Comparison of ENCODE assay signal across 21 cellular contexts in the genomic region with DNA sequence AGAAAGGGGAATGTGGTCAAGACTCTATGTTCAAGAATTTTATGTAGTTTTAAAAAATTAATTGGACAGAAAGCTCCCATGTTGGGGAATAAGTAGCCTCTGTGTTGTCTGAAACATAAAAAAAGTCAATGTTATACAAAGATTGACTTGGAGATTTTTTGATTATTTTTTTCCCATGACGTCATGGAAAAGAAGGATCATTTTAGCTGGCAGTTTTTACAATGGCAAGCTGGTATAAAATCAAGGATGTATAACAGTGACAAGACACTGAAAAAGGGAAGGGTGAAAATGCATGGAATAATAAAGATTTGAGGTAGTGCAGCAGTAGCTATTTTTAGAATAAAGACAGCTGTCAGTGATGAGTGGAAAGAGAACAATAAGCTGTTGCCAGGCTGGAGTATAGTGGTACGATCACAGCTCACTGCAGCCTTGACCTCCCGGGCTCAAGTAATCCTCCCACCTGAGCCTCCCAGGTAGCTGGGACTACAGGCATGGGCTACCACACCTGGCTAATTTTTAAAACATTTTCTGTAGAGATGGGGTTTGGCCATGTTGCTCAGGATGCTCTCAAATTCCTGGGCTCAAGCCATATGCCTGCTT. TPM values are rescaled to one million over a fixed set of nuclear protein-coding genes. Genes with fewer than 3 reads are reported as not detected.
DNase-seq lines count a peak whose midpoint lies in the region; ATAC-seq and TF ChIP-seq lines count a peak whose summit lies in the region.
"Had no signal": no experiment of that assay in that cellular context is flagged by ENCODE, and none has a peak within 500 bp of the region (broad histone marks: within the 10 kb centered on the region; RNA-seq: fewer than 3 reads in every experiment).

No MANE protein-coding gene starts in this region.

- peak overlapping the region in 2 of 4 donors; percentile 32 to 36 for H3K4me3 Mint-ChIP-seq in CD4-positive, CD25-positive, alpha-beta regulatory T cell
- H3K4me3 Mint-ChIP-seq in WTC11: no peak overlapping the region

- H3K27me3 Mint-ChIP-seq in CD4-positive, CD25-positive, alpha-beta regulatory T cell: no peaks in the 10 kb centered on the region
- H3K27me3 Mint-ChIP-seq in WTC11 (ENCODE audit: low read depth): no peaks in the 10 kb centered on the region

- ATAC-seq in CD4-positive, CD25-positive, alpha-beta regulatory T cell (ENCODE audit: low read depth in 2 of 2): no peak
- peak; percentile 28; the same call in 1 of the 2 replicates for ATAC-seq in WTC11
- ATAC-seq: left ventricle myocardium superior, right cardiac atrium, SK-N-SH treated with all-trans-retinoic acid at 6 μM for 48 hours had no signal

- TF ChIP-seq CTCF in WTC11 (IDR thresholded peaks at IDR 0.05) (no peak), dorsolateral prefrontal cortex (IDR thresholded peaks at IDR 0.05 in 54 of 56, conservative IDR thresholded peaks at IDR 0.05 in 2 of 56; ENCODE audit: low read depth in 1 of 56, partially characterized antibody in 56 of 56) (no peak)

- POLR2A ChIA-PET in WTC11 (lab: Charles Lee): no interaction called here

- H3K4me1 Mint-ChIP-seq in CD4-positive, CD25-positive, alpha-beta regulatory T cell: peaks cover 39 to 79% (median 45%) of the 10 kb centered on the region in 4 donors
- peaks cover 35% of the 10 kb centered on the region for H3K4me1 Mint-ChIP-seq in WTC11

- peaks cover 20% of the 10 kb centered on the region for H3K4me1 ChIP-seq in CD4-positive, CD25-positive, alpha-beta regulatory T cell (ENCODE audit: control insufficient read depth, insufficient read depth, low read length, poor library complexity, severe bottlenecking)

- peaks cover 5% of the 10 kb centered on the region for H3K36me3 ChIP-seq in CD4-positive, CD25-positive, alpha-beta regulatory T cell (ENCODE audit: control insufficient read depth, insufficient read depth, low read length)
- H3K36me3 ChIP-seq: ovary, tibial artery had no signal

- H3K9me3 ChIP-seq in CD4-positive, CD25-positive, alpha-beta regulatory T cell (ENCODE audit: control insufficient read depth in 2 of 2, low read length in 2 of 2): no peaks in the 10 kb centered on the region
- H3K9me3 ChIP-seq: ovary, tibial artery had no signal

- intact Hi-C loops in dorsolateral prefrontal cortex (cut with DNase I): no loop called here

- peaks cover 3% of the 10 kb centered on the region for H3K36me3 Mint-ChIP-seq in CD4-positive, CD25-positive, alpha-beta regulatory T cell
- no peaks in the 10 kb centered on the region for H3K36me3 Mint-ChIP-seq in WTC11

- no peaks in the 10 kb centered on the region for H3K27me3 ChIP-seq in CD4-positive, CD25-positive, alpha-beta regulatory T cell (ENCODE audit: control insufficient read depth, insufficient read depth, low read length)
- no peaks in the 10 kb centered on the region for H3K27me3 ChIP-seq in dorsolateral prefrontal cortex
- H3K27me3 ChIP-seq: ovary, tibial artery had no signal

- no peak for DNase-seq in CD4-positive, CD25-positive, alpha-beta regulatory T cell
- peak; percentile 14 for DNase-seq in COLO829 (ENCODE audit: low spot score)
- no peak for DNase-seq in WTC11 (ENCODE audit: low spot score)
- peak; percentile 14 to 76 for DNase-seq in lung microvascular endothelial cell (ENCODE audit: low read depth in 2 of 2)
- no peak for DNase-seq in dorsolateral prefrontal cortex
- DNase-seq in middle frontal gyrus (ENCODE audit: extremely low spot score, low spot score): no peak
- DNase-seq in KG1 (lab: John Stamatoyannopoulos, UW): no peak
- DNase-seq: activated CD4-positive, alpha-beta T cell treated with anti-CD3 and anti-CD28 coated beads for 1 hour; activated gamma-delta T cell treated with Interleukin-2 at 50 U/mL for 16 hours; AML-193; aorta; cerebellar nuclear complex; left ventricle myocardium superior; NCI-H1417; NCI-H226; ovary; right cardiac atrium; T1000; tibial artery had no signal

- H3K27ac Mint-ChIP-seq in CD4-positive, CD25-positive, alpha-beta regulatory T cell: peak overlapping the region; percentile 68 to 98 (median 92)
- no peak overlapping the region for H3K27ac Mint-ChIP-seq in WTC11

- H3K9me3 Mint-ChIP-seq in CD4-positive, CD25-positive, alpha-beta regulatory T cell: no peaks in the 10 kb centered on the region
- no peaks in the 10 kb centered on the region for H3K9me3 Mint-ChIP-seq in WTC11

- CTCF ChIA-PET in WTC11 (lab: Charles Lee): interaction anchor here (3.1 kb wide), 1 partner anchor 168 kb away, joined by 9 read pairs; no protein-coding TSS in a partner anchor

- peak overlapping the region; percentile 34 for H3K27ac ChIP-seq in CD4-positive, CD25-positive, alpha-beta regulatory T cell (ENCODE audit: insufficient read depth, low read length, poor library complexity, severe bottlenecking)
- peak overlapping the region in 18 of 59 donors; percentile 4 to 64 (median 34) for H3K27ac ChIP-seq in dorsolateral prefrontal cortex
- H3K27ac ChIP-seq: ovary, RWPE1, tibial artery had no signal

- H3K4me3 ChIP-seq in CD4-positive, CD25-positive, alpha-beta regulatory T cell (ENCODE audit: low read depth, low read length): peak overlapping the region; percentile 34
- peak overlapping the region in 29 of 59 donors; percentile 1 to 53 (median 24) for H3K4me3 ChIP-seq in dorsolateral prefrontal cortex
- H3K4me3 ChIP-seq: ovary, tibial artery had no signal

TF ChIP-seq in WTC11, 78 proteins besides CTCF, POLR2A, EP300 and RAD21 (continues in another document):
- TF ChIP-seq NR3C1 (CRISPR knock-in tag; conservative IDR thresholded peaks at IDR 0.05; ENCODE audit: low read depth) (no peak), HMGA2 (CRISPR knock-in tag; IDR thresholded peaks at IDR 0.05) (no peak), ZNF232 (CRISPR knock-in tag; IDR thresholded peaks at IDR 0.05) (no peak), JUN (CRISPR knock-in tag; IDR thresholded peaks at IDR 0.05) (no peak), ZNF138 (CRISPR knock-in tag; conservative IDR thresholded peaks at IDR 0.05) (no peak), ZNF121 (CRISPR knock-in tag; IDR thresholded peaks at IDR 0.05) (no peak), GABPB1 (CRISPR knock-in tag; IDR thresholded peaks at IDR 0.05) (no peak)
- TF ChIP-seq, protein P1, sequence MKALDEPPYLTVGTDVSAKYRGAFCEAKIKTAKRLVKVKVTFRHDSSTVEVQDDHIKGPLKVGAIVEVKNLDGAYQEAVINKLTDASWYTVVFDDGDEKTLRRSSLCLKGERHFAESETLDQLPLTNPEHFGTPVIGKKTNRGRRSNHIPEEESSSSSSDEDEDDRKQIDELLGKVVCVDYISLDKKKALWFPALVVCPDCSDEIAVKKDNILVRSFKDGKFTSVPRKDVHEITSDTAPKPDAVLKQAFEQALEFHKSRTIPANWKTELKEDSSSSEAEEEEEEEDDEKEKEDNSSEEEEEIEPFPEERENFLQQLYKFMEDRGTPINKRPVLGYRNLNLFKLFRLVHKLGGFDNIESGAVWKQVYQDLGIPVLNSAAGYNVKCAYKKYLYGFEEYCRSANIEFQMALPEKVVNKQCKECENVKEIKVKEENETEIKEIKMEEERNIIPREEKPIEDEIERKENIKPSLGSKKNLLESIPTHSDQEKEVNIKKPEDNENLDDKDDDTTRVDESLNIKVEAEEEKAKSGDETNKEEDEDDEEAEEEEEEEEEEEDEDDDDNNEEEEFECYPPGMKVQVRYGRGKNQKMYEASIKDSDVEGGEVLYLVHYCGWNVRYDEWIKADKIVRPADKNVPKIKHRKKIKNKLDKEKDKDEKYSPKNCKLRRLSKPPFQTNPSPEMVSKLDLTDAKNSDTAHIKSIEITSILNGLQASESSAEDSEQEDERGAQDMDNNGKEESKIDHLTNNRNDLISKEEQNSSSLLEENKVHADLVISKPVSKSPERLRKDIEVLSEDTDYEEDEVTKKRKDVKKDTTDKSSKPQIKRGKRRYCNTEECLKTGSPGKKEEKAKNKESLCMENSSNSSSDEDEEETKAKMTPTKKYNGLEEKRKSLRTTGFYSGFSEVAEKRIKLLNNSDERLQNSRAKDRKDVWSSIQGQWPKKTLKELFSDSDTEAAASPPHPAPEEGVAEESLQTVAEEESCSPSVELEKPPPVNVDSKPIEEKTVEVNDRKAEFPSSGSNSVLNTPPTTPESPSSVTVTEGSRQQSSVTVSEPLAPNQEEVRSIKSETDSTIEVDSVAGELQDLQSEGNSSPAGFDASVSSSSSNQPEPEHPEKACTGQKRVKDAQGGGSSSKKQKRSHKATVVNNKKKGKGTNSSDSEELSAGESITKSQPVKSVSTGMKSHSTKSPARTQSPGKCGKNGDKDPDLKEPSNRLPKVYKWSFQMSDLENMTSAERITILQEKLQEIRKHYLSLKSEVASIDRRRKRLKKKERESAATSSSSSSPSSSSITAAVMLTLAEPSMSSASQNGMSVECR (CRISPR knock-in tag; IDR thresholded peaks at IDR 0.05; ENCODE audit: borderline replicate concordance): no peak
- TF ChIP-seq, protein P2, sequence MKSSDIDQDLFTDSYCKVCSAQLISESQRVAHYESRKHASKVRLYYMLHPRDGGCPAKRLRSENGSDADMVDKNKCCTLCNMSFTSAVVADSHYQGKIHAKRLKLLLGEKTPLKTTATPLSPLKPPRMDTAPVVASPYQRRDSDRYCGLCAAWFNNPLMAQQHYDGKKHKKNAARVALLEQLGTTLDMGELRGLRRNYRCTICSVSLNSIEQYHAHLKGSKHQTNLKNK (CRISPR knock-in tag; IDR thresholded peaks at IDR 0.05): no peak
- TF ChIP-seq, protein P3, sequence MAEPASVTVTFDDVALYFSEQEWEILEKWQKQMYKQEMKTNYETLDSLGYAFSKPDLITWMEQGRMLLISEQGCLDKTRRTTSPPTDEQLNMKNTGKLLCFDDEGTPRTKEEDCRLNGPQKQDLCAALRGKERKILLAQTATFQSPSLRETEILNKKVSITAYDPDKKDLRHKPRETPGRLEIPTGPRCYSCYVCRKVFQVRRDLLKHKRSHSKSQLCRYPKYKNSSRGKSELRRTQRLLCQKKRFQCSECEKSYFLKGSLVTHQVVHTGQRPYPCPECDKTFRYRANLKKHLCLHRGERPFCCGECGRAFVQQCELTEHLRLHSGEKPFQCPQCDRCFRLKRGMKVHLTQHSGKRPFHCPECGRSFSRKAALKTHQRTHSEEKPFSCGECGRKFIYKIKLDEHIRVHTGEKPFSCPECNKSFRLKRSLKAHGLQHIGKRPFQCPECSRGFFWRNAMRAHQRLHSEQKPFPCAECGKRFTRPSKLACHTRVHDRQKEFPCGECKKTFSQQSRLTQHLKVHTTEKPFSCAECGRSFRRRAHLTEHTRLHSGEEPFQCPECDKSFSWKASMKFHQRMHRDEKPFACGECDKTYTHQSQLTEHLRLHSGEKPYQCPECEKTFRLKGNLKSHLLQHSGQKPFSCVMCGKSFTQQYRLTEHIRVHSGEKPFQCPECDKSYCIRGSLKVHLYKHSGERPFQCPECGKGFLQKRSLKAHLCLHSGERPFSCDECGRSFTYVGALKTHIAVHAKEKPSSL (CRISPR knock-in tag; conservative IDR thresholded peaks at IDR 0.05): no peak

RNA-seq across cellular contexts. Expression of a gene that starts 9.2 kb away (rescaled TPM):
- 66.3 TPM for total RNA-seq in CD4-positive, CD25-positive, alpha-beta regulatory T cell
- polyA plus RNA-seq in CD4-positive, CD25-positive, alpha-beta regulatory T cell: 10 to 100 TPM in 3 of 4 donors, 1 to 10 TPM in 1; 9.2 to 16.3 (median 11.5) TPM
- total RNA-seq in WTC11 (2021) (141 to 167 TPM (median 144 TPM) in 3 replicates), lung microvascular endothelial cell (20.7 and 27.2 TPM in 2 replicates), dorsolateral prefrontal cortex (100 to 1,000 TPM in 101 of 120 experiments, 10 to 100 TPM in 19; 62.6 to 201 (median 128) TPM)

Comparison
In these comparisons a context has a peak if more than half of its experiments do, and no peak if none do; other contexts are left out.
1. DNase-seq: peak in COLO829 (single experiment) and lung microvascular endothelial cell (2 of 2); none in CD4-positive, CD25-positive, alpha-beta regulatory T cell (0 of 3), WTC11 (single experiment), dorsolateral prefrontal cortex (0 of 10), middle frontal gyrus (single experiment) and KG1 (single experiment).